In the genomic region with DNA sequence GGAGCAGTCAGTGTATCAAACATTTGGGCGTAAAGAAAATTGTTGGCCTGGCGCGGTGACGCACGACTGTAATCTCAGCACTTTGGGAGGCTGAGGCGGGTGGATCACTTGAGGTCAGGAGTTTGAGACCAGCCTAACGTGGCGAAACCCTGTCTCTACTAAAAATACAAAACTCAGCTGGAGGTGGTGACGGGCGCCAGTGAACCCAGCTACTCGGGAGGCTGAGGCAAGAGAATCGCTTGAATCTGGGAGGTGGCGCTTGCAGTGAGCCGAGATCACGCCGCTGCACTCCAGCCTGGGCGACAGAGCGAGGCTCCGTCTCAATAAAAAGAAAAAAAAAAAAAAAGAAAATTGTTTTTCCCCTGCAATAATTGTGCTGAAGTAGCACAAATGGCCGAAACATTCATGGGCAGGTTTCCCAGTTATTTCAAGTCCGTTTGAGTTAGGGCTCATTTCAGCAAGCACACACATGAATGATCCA, we compare ENCODE assay signal across 11 cellular contexts. TPM values are rescaled to one million over a fixed set of nuclear protein-coding genes. Genes with fewer than 3 reads are reported as not detected.
DNase-seq lines count a peak whose midpoint lies in the region; ATAC-seq and TF ChIP-seq lines count a peak whose summit lies in the region.
"Had no signal": no experiment of that assay in that cellular context is flagged by ENCODE, and none has a peak within 500 bp of the region (broad histone marks: within the 10 kb centered on the region; RNA-seq: fewer than 3 reads in every experiment).

No MANE protein-coding gene starts in this region.

- no peak for ATAC-seq in CD8-positive, alpha-beta T cell
- ATAC-seq in natural killer cell (no peak), GM21529 (IDR thresholded peaks at IDR 0.05; ENCODE audit: unreplicated experiment) (no peak)

- H3K27ac Mint-ChIP-seq in CD8-positive, alpha-beta T cell: no peak overlapping the region
- H3K27ac Mint-ChIP-seq in natural killer cell: no peak overlapping the region

- 61 to 66% methylated on average over 21 of the region's 21 CpGs for WGBS in tibial nerve, 2 donors

- peaks cover 14% of the 10 kb centered on the region for H3K4me1 Mint-ChIP-seq in CD8-positive, alpha-beta T cell (ENCODE audit: low read depth)
- H3K4me1 Mint-ChIP-seq in natural killer cell: peaks cover 6% of the 10 kb centered on the region in 2 donors

- no peaks in the 10 kb centered on the region for H3K36me3 ChIP-seq in CD8-positive, alpha-beta T cell (ENCODE audit: insufficient read depth, low read length)
- peaks cover 0 to 9% (median 0%) of the 10 kb centered on the region in 3 donors for H3K36me3 ChIP-seq in tibial nerve

- no peaks in the 10 kb centered on the region for H3K9me3 ChIP-seq in CD8-positive, alpha-beta T cell (ENCODE audit: low read length)
- no peaks in the 10 kb centered on the region for H3K9me3 ChIP-seq in tibial nerve

- TF ChIP-seq CTCF in CD8-positive, alpha-beta T cell (IDR thresholded peaks at IDR 0.05): no peak
- no peak for TF ChIP-seq CTCF in choroid plexus epithelial cell (conservative IDR thresholded peaks at IDR 0.05; ENCODE audit: low read depth, low read length)
- no peak for TF ChIP-seq CTCF in natural killer cell (IDR thresholded peaks at IDR 0.05)
- no peak for TF ChIP-seq CTCF in tibial nerve (IDR thresholded peaks at IDR 0.05)

- H3K4me3 ChIP-seq in CD8-positive, alpha-beta T cell (ENCODE audit: low read depth, low read length): no peak overlapping the region
- H3K4me3 ChIP-seq in choroid plexus epithelial cell (ENCODE audit: low read depth, low read length) (peak overlapping the region; percentile 82), tibial nerve (peak overlapping the region in 1 of 4 donors; percentile 82)

- H3K4me1 ChIP-seq in CD8-positive, alpha-beta T cell (ENCODE audit: insufficient read depth, low read length): peaks cover 7% of the 10 kb centered on the region
- H3K4me1 ChIP-seq in tibial nerve: peaks cover 0 to 9% (median 5%) of the 10 kb centered on the region in 4 donors

- POLR2A ChIA-PET in CD8-positive, alpha-beta T cell (lab: Charles Lee): interaction anchor here (0.8 to 1.4 kb wide), 2 partner anchors 18 to 59 kb away, joined by 3 to 10 read pairs; a partner anchor contains a TSS

- DNase-seq in CD8-positive, alpha-beta T cell: no peak
- peak; percentile 1 for DNase-seq in LHCN-M2 (ENCODE audit: low read depth)
- peak; percentile 56 for DNase-seq in choroid plexus epithelial cell (ENCODE audit: low read depth)
- DNase-seq in natural killer cell: no peak
- no peak for DNase-seq in tibial nerve (ENCODE audit: low spot score in 2 of 2)
- DNase-seq in DMS79 treated with DMSO at 0.1 percent for 48 hours (lab: John Stamatoyannopoulos, UW): no peak
- DNase-seq in NCI-H345 treated with DMSO at 0.1 percent for 48 hours (lab: John Stamatoyannopoulos, UW; ENCODE audit: unreplicated experiment): no peak
- DNase-seq: activated gamma-delta T cell, NCI-H1105 treated with DMSO at 0.1 percent for 48 hours had no signal

- TF ChIP-seq POLR2A in tibial nerve (IDR thresholded peaks at IDR 0.05): no peak

- H3K27me3 Mint-ChIP-seq in CD8-positive, alpha-beta T cell (ENCODE audit: low read depth): no peaks in the 10 kb centered on the region
- H3K27me3 Mint-ChIP-seq in natural killer cell (ENCODE audit: low read depth in 2 of 2): no peaks in the 10 kb centered on the region

- intact Hi-C loops in CD8-positive, alpha-beta T cell (cut with DNase I, micrococcal nuclease): loop anchor here (5.0 kb wide), 2 partner anchors 217 to 1077 kb away; a partner anchor contains a TSS
- intact Hi-C loops in natural killer cell (cut with micrococcal nuclease): loop anchor here (5.0 kb wide), 1 partner anchor 88 kb away; a partner anchor contains a TSS

- H3K27me3 ChIP-seq in CD8-positive, alpha-beta T cell (ENCODE audit: insufficient read depth, low read length): no peaks in the 10 kb centered on the region
- H3K27me3 ChIP-seq in tibial nerve: no peaks in the 10 kb centered on the region

- H3K4me3 Mint-ChIP-seq in CD8-positive, alpha-beta T cell: peak overlapping the region; percentile 74
- peak overlapping the region; percentile 91 for H3K4me3 Mint-ChIP-seq in natural killer cell

- H3K27ac ChIP-seq in CD8-positive, alpha-beta T cell (ENCODE audit: low read depth, low read length): no peak overlapping the region
- peak overlapping the region in 2 of 4 donors; percentile 8 to 9 for H3K27ac ChIP-seq in tibial nerve

- no peaks in the 10 kb centered on the region for H3K9me3 Mint-ChIP-seq in CD8-positive, alpha-beta T cell
- peaks cover 2% of the 10 kb centered on the region in 2 donors for H3K9me3 Mint-ChIP-seq in natural killer cell

- CTCF ChIA-PET in CD8-positive, alpha-beta T cell (lab: Charles Lee): interaction anchor here (0.7 to 1.8 kb wide), 3 partner anchors 18 to 89 kb away, joined by 3 to 4 read pairs (median 3); a partner anchor contains a TSS

- no peak for TF ChIP-seq EP300 in tibial nerve (IDR thresholded peaks at IDR 0.05)

- H3K36me3 Mint-ChIP-seq in CD8-positive, alpha-beta T cell: peaks cover 2% of the 10 kb centered on the region
- H3K36me3 Mint-ChIP-seq in natural killer cell: no peaks in the 10 kb centered on the region

RNA-seq across cellular contexts. Expression of a gene that starts 1.4 kb away (rescaled TPM):
- total RNA-seq in CD8-positive, alpha-beta T cell: 1 to 10 TPM; 2.5 to 2.8 TPM
- total RNA-seq in LHCN-M2 (2014; rRNA removed) (32.3 and 35.0 TPM in 2 replicates), natural killer cell (1 to 10 TPM; 2.6 to 4.3 (median 2.7) TPM), tibial nerve (10 to 100 TPM; 26.7 to 45.9 (median 29.7) TPM)
- 16.9 TPM for polyA plus RNA-seq in LHCN-M2 (2012)

RNA-seq across cellular contexts. Expression of a gene that starts 17.8 kb away (rescaled TPM):
- under 1 TPM; 0.47 to 0.76 TPM for total RNA-seq in CD8-positive, alpha-beta T cell
- total RNA-seq in LHCN-M2 (2014; rRNA removed): 0.58 and 0.63 TPM in 2 replicates
- 0.06 TPM for polyA plus RNA-seq in LHCN-M2 (2012)
- total RNA-seq in natural killer cell: not detected
- total RNA-seq in tibial nerve: 1 to 10 TPM in 1 of 4 donors, under 1 TPM in 1, not detected in 2; 0.78 to 3.3 TPM
- total RNA-seq: skeletal muscle tissue had no signal

RNA-seq across cellular contexts. Expression of a gene that starts 59.2 kb away (rescaled TPM):
- total RNA-seq in CD8-positive, alpha-beta T cell: 10 to 100 TPM; 32.2 to 35.1 TPM
- total RNA-seq in LHCN-M2 (2014; rRNA removed) (36.7 and 41.5 TPM in 2 replicates), natural killer cell (10 to 100 TPM; 35.3 to 51.8 (median 39.9) TPM), tibial nerve (10 to 100 TPM; 16.2 to 31.2 (median 24.4) TPM)
- polyA plus RNA-seq in LHCN-M2 (2012): 11.9 TPM

Comparison
In these comparisons a context has a peak if more than half of its experiments do, and no peak if none do; other contexts are left out.
1. DNase-seq: peak in LHCN-M2 (single experiment) and choroid plexus epithelial cell (single experiment); none in CD8-positive, alpha-beta T cell (0 of 7), natural killer cell (single experiment), tibial nerve (0 of 2), DMS79 treated with DMSO at 0.1 percent for 48 hours (single experiment) and NCI-H345 treated with DMSO at 0.1 percent for 48 hours (single experiment).